Comparison of ENCODE assay signal across 20 cellular contexts in the genomic region with DNA sequence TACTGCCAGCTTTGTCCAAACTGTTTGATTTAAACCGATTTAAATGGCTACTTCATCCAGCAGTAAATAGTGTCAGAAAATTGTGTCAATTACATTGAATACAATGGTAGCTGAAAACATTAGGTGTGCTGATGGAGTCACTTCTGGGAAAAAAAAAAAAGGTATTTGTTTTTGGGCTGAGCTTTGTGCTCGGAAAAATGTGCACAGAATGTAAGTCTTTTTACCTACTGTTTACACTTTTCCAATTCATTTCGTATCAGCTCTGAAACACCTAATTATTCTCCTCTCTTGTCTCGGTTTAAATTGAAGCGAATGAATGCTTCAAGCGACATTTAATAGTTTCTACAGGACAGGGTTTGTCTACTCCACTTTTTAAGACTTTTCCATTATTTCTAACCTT.
A peak's percentile ranks its signal among the peaks of the same experiment; 100 is the strongest.
DNase-seq lines count a peak whose midpoint lies in the region; ATAC-seq, FAIRE-seq and TF ChIP-seq lines count a peak whose summit lies in the region.
"Had no signal": no experiment of that assay in that cellular context is flagged by ENCODE, and none has a peak within 500 bp of the region (broad histone marks: within the 10 kb centered on the region; RNA-seq: fewer than 3 reads in every experiment).

No MANE protein-coding gene starts in this region.

- no peak for FAIRE-seq in HepG2 (lab: Jason Lieb, UNC)

- H3K27me3 ChIP-seq in HepG2 (ENCODE audit: control insufficient read depth in 1 of 2, insufficient read depth in 2 of 2, low read length in 2 of 2) (no peaks in the 10 kb centered on the region), right lobe of liver (no peaks in the 10 kb centered on the region), neural progenitor cell (no peaks in the 10 kb centered on the region), mammary epithelial cell (ENCODE audit: insufficient read depth, low read length) (no peaks in the 10 kb centered on the region), aorta (ENCODE audit: control insufficient read depth in 1 of 2, insufficient read depth in 2 of 2, low read length in 1 of 2) (no peaks in the 10 kb centered on the region)
- H3K27me3 ChIP-seq: BLaER1 treated with 17β-estradiol and CSF1 and Interleukin-3, amounts not matched to agents 10 nM and 100 nM; Peyer's patch had no signal

- H3F3A ChIP-seq in neural progenitor cell (ENCODE audit: low read depth), result no peaks in the 10 kb centered on the region

- no peak for DNase-seq in HepG2 (ENCODE audit: low spot score)
- no peak for DNase-seq in right lobe of liver
- DNase-seq in NCI-H146 treated with DMSO at 0.1 percent for 48 hours (lab: John Stamatoyannopoulos, UW; ENCODE audit: unreplicated experiment), result peak; percentile 97
- peak; percentile 96 for DNase-seq in NCI-H748 (lab: John Stamatoyannopoulos, UW; ENCODE audit: unreplicated experiment)
- no peak for DNase-seq in neural progenitor cell (ENCODE audit: low spot score)
- DNase-seq in mammary epithelial cell, result no peak
- DNase-seq in aorta, result no peak
- DNase-seq: CD8-positive, alpha-beta T cell; DND-41; H7; HFFc6; KBM-7; NCI-H510A treated with DMSO at 0.1 percent for 48 hours; NK-92 treated with Interleukin-12 subunit alpha and Interleukin-12 subunit beta, amount 100 ng/mL, for 24 hours; Peyer's patch; SK-N-SH; T-cell; T1000 had no signal

- H3K9ac ChIP-seq in HepG2 (ENCODE audit: insufficient read depth, low read depth, low read length), result no peak overlapping the region
- no peak overlapping the region for H3K9ac ChIP-seq in neural progenitor cell
- no peak overlapping the region for H3K9ac ChIP-seq in mammary epithelial cell (ENCODE audit: insufficient read depth, low read length)
- H3K9ac ChIP-seq: BLaER1 treated with 17β-estradiol and CSF1 and Interleukin-3, amounts not matched to agents 10 nM and 100 nM; SK-N-SH had no signal

- H3K79me2 ChIP-seq in HepG2 (ENCODE audit: insufficient read depth, low read length), result no peaks in the 10 kb centered on the region
- no peaks in the 10 kb centered on the region for H3K79me2 ChIP-seq in neural progenitor cell (ENCODE audit: low read depth)
- no peaks in the 10 kb centered on the region for H3K79me2 ChIP-seq in mammary epithelial cell (ENCODE audit: insufficient read depth, low read length)

- no peak for TF ChIP-seq RAD21 in HepG2 (CRISPR knock-in tag; IDR thresholded peaks at IDR 0.05)

- POLR2A ChIA-PET in HepG2 (lab: Yijun Ruan, JAX), result no interaction called here

- no peaks in the 10 kb centered on the region for H3K9me3 ChIP-seq in HepG2 (ENCODE audit: low read length)
- no peaks in the 10 kb centered on the region for H3K9me3 ChIP-seq in right lobe of liver
- H3K9me3 ChIP-seq in neural progenitor cell (ENCODE audit: low read depth), result no peaks in the 10 kb centered on the region
- no peaks in the 10 kb centered on the region for H3K9me3 ChIP-seq in mammary epithelial cell (replicated peaks; ENCODE audit: insufficient read depth, low read length)
- H3K9me3 ChIP-seq in aorta (ENCODE audit: control insufficient read depth, low read length), result no peaks in the 10 kb centered on the region
- H3K9me3 ChIP-seq: Peyer's patch, SK-N-SH had no signal

- H3K4me3 ChIP-seq in HepG2 (replicated peaks in 1 of 3; ENCODE audit: insufficient read depth in 1 of 3, low read depth in 2 of 3, low read length in 3 of 3), result no peak overlapping the region
- no peak overlapping the region for H3K4me3 ChIP-seq in right lobe of liver
- H3K4me3 ChIP-seq in neural progenitor cell, result no peak overlapping the region
- no peak overlapping the region for H3K4me3 ChIP-seq in mammary epithelial cell (replicated peaks in 1 of 3; ENCODE audit: insufficient read depth in 1 of 3, low read depth in 2 of 3, low read length in 3 of 3)
- H3K4me3 ChIP-seq in aorta (ENCODE audit: low read length in 2 of 2), result no peak overlapping the region
- H3K4me3 ChIP-seq: BLaER1 treated with 17β-estradiol and CSF1 and Interleukin-3, amounts not matched to agents 10 nM and 100 nM; Peyer's patch had no signal

- H4K20me1 ChIP-seq in HepG2 (ENCODE audit: insufficient read depth, low read length) (no peaks in the 10 kb centered on the region), neural progenitor cell (ENCODE audit: low read depth) (no peaks in the 10 kb centered on the region), mammary epithelial cell (ENCODE audit: insufficient read depth, low read length) (no peaks in the 10 kb centered on the region)
- H4K20me1 ChIP-seq: BLaER1 treated with 17β-estradiol and CSF1 and Interleukin-3, amounts not matched to agents 10 nM and 100 nM had no signal

- in situ Hi-C loops in HepG2 (cut with HindIII; ENCODE audit: extremely low pct_ligation_motif_present, low pct_unique_long_range_greater_than_20kb), result no loop called here
- in situ Hi-C loops in mammary epithelial cell (cut with MboI; ENCODE audit: low sequenced_read_pairs in 2 of 2), result no loop called here

- H3K27me3 Mint-ChIP-seq in neural progenitor cell (ENCODE audit: insufficient read depth, low read depth), result no peaks in the 10 kb centered on the region
- H3K27me3 Mint-ChIP-seq: T-cell had no signal

- TF ChIP-seq CTCF in HepG2 (CRISPR knock-in tag; IDR thresholded peaks at IDR 0.05) (no peak), right lobe of liver (IDR thresholded peaks at IDR 0.05) (no peak), neural progenitor cell (IDR thresholded peaks at IDR 0.05) (no peak), mammary epithelial cell (conservative IDR thresholded peaks at IDR 0.05 in 1 of 2, IDR thresholded peaks at IDR 0.05 in 1 of 2; ENCODE audit: extremely low read depth in 1 of 2, insufficient read depth in 1 of 2, low read depth in 1 of 2, low read length in 2 of 2) (no peak)

- no peak overlapping the region for H3K27ac Mint-ChIP-seq in neural progenitor cell
- H3K27ac Mint-ChIP-seq: CD8-positive, alpha-beta T cell; HFFc6; T-cell had no signal

- ATAC-seq in HepG2, result no peak
- no peak for ATAC-seq in right lobe of liver
- ATAC-seq in aorta (ENCODE audit: low FRiP score), result no peak
- ATAC-seq in GM18907 (IDR thresholded peaks at IDR 0.05; ENCODE audit: unreplicated experiment), result no peak
- ATAC-seq: CD8-positive, alpha-beta T cell; T-cell had no signal

- BruUV-seq in HepG2 (replicated peaks; lab: Mats Ljungman, UMichigan), result no TSS peak
- BruUV-seq in mammary epithelial cell (replicated peaks; lab: Mats Ljungman, UMichigan), result no TSS peak

- peaks cover 1% of the 10 kb centered on the region for H3K36me3 Mint-ChIP-seq in neural progenitor cell
- H3K36me3 Mint-ChIP-seq: CD8-positive, alpha-beta T cell; T-cell had no signal

- no peak overlapping the region for H3K4me3 Mint-ChIP-seq in neural progenitor cell
- H3K4me3 Mint-ChIP-seq: CD8-positive, alpha-beta T cell; HFFc6; T-cell had no signal

- dilution Hi-C loops in mammary epithelial cell (cut with HindIII; ENCODE audit: low sequenced_read_pairs), result no loop called here

- H3K27ac ChIP-seq in HepG2 (ENCODE audit: extremely low read length, insufficient read depth, low read length) (no peak overlapping the region), right lobe of liver (no peak overlapping the region), neural progenitor cell (peak overlapping the region; percentile 5), mammary epithelial cell (ENCODE audit: insufficient read depth, low read depth, low read length) (no peak overlapping the region), aorta (ENCODE audit: low read depth in 1 of 2, low read length in 2 of 2) (no peak overlapping the region)
- H3K27ac ChIP-seq: BLaER1 treated with 17β-estradiol and CSF1 and Interleukin-3, amounts not matched to agents 10 nM and 100 nM; Peyer's patch had no signal

- intact Hi-C loops in HepG2 (cut with micrococcal nuclease; ENCODE audit: unreplicated experiment) (no loop called here), right lobe of liver (cut with DNase I) (no loop called here), mammary epithelial cell (cut with micrococcal nuclease) (no loop called here), aorta (cut with DNase I) (no loop called here)

- no peak for TF ChIP-seq EP300 in HepG2 (IDR thresholded peaks at IDR 0.05; ENCODE audit: low read depth in 2 of 2, low read length in 2 of 2)
- no peak for TF ChIP-seq EP300 in HepG2 (CRISPR knock-in tag; IDR thresholded peaks at IDR 0.05; ENCODE audit: borderline replicate concordance)

- TF ChIP-seq POLR2A in HepG2 (IDR thresholded peaks at IDR 0.05; ENCODE audit: insufficient read depth in 1 of 2, low read depth in 2 of 2, low read length in 2 of 2) (no peak), right lobe of liver (IDR thresholded peaks at IDR 0.05) (no peak)

- CTCF ChIA-PET in HepG2 (lab: Yijun Ruan, JAX; ENCODE audit: low intra/inter-chr PET ratio, low total read pairs) (no interaction called here), mammary epithelial cell (lab: Charles Lee; ENCODE audit: low non-redundant PET) (no interaction called here)

- H3K4me2 ChIP-seq in HepG2 (ENCODE audit: low read depth, low read length) (no peak overlapping the region), neural progenitor cell (no peak overlapping the region), mammary epithelial cell (ENCODE audit: insufficient read depth, low read depth, low read length) (no peak overlapping the region)
- H3K4me2 ChIP-seq: BLaER1 treated with 17β-estradiol and CSF1 and Interleukin-3, amounts not matched to agents 10 nM and 100 nM; SK-N-SH had no signal

- H3K4me1 Mint-ChIP-seq in neural progenitor cell, result no peaks in the 10 kb centered on the region
- H3K4me1 Mint-ChIP-seq: T-cell had no signal

- H2AFZ ChIP-seq in HepG2 (ENCODE audit: low read length), result no peak overlapping the region
- no peak overlapping the region for H2AFZ ChIP-seq in neural progenitor cell (replicated peaks)
- H2AFZ ChIP-seq in mammary epithelial cell (ENCODE audit: low read depth, low read length), result no peak overlapping the region

- WGBS in HepG2 (ENCODE audit: low lambda C conversion rate), result 91% methylated on average over 6 of the region's 6 CpGs
- WGBS in right lobe of liver (ENCODE audit: insufficient coverage, low coverage, low lambda C conversion rate, missing lambda C conversion rate), result 73% methylated on average over 6 of the region's 6 CpGs
- WGBS in mammary epithelial cell (ENCODE audit: low coverage, missing lambda C conversion rate), result 89% methylated on average over 6 of the region's 6 CpGs
- 91 to 96% methylated on average over 6 of the region's 6 CpGs for WGBS in aorta, 2 donors

- H3K36me3 ChIP-seq in HepG2 (replicated peaks in 1 of 2; ENCODE audit: control insufficient read depth in 1 of 2, insufficient read depth in 2 of 2, low read length in 2 of 2), result peaks cover under 1 to 32% of the 10 kb centered on the region in 2 experiments; a peak in 4 of 5 replicates
- no peaks in the 10 kb centered on the region for H3K36me3 ChIP-seq in right lobe of liver
- H3K36me3 ChIP-seq in neural progenitor cell, result peaks cover 20% of the 10 kb centered on the region
- H3K36me3 ChIP-seq in mammary epithelial cell (ENCODE audit: insufficient read depth, low read length), result peaks cover 2% of the 10 kb centered on the region
- no peaks in the 10 kb centered on the region for H3K36me3 ChIP-seq in aorta (ENCODE audit: control insufficient read depth in 1 of 2, insufficient read depth in 2 of 2, low read length in 1 of 2)
- H3K36me3 ChIP-seq: Peyer's patch had no signal

- no peaks in the 10 kb centered on the region for H3K9me3 Mint-ChIP-seq in neural progenitor cell
- H3K9me3 Mint-ChIP-seq: HFFc6 had no signal

- no peaks in the 10 kb centered on the region for H3K4me1 ChIP-seq in HepG2 (ENCODE audit: insufficient read depth, low read length)
- no peaks in the 10 kb centered on the region for H3K4me1 ChIP-seq in right lobe of liver
- no peaks in the 10 kb centered on the region for H3K4me1 ChIP-seq in neural progenitor cell
- H3K4me1 ChIP-seq in mammary epithelial cell (ENCODE audit: insufficient read depth, low read length), result no peaks in the 10 kb centered on the region
- no peaks in the 10 kb centered on the region for H3K4me1 ChIP-seq in aorta (ENCODE audit: control insufficient read depth in 1 of 2, insufficient read depth in 2 of 2, low read length in 2 of 2)
- H3K4me1 ChIP-seq: BLaER1 treated with 17β-estradiol and CSF1 and Interleukin-3, amounts not matched to agents 10 nM and 100 nM; Peyer's patch had no signal

Comparison
In these comparisons a context has a peak if more than half of its experiments do, and no peak if none do; other contexts are left out.
1. DNase-seq: peak in NCI-H146 treated with DMSO at 0.1 percent for 48 hours (single experiment) and NCI-H748 (single experiment); none in HepG2 (single experiment), right lobe of liver (0 of 3), neural progenitor cell (single experiment), mammary epithelial cell (single experiment) and aorta (0 of 2).